ENCODE assay signal across 20 cellular contexts in genomic region chr2:200104015-200104414, GRCh38.
A peak's percentile ranks its signal among the peaks of the same experiment; 100 is the strongest.
DNase-seq lines count a peak whose midpoint lies in the region; ATAC-seq and TF ChIP-seq lines count a peak whose summit lies in the region.
"Had no signal": no experiment of that assay in that cellular context is flagged by ENCODE, and none has a peak within 500 bp of the region (broad histone marks: within the 10 kb centered on the region; RNA-seq: fewer than 3 reads in every experiment).

No MANE protein-coding gene starts in this region.

- BruUV-seq in A673 (replicated peaks; lab: Mats Ljungman, UMichigan): no TSS peak

- H3K27me3 ChIP-seq in A673 (replicated peaks; ENCODE audit: insufficient read depth, low read depth, low read length, poor library complexity): no peaks in the 10 kb centered on the region
- H3K27me3 ChIP-seq: Peyer's patch had no signal

- no peaks in the 10 kb centered on the region for H3K9me3 Mint-ChIP-seq in HFFc6
- H3K9me3 Mint-ChIP-seq: activated naive CD8-positive, alpha-beta T cell treated with anti-CD3 and anti-CD28 coated beads, Interleukin-2, amount 50 U/mL, for 24 hours; activated T-helper 1 cell treated with anti-CD3 and anti-CD28 coated beads, Interleukin-12 subunit alpha, Interleukin-12 subunit beta, Interleukin-2, Interleukin-4 antibody, amounts not matched to agents 30 ng/mL and 10 ng/mL and 1 ng/mL, durations not matched to agents 14 hours and 24 hours and 36 hours had no signal

- TF ChIP-seq CTCF in HFFc6 (IDR thresholded peaks at IDR 0.05) (no peak), A673 (conservative IDR thresholded peaks at IDR 0.05; ENCODE audit: low read depth, low read length) (no peak)

- H3K36me3 Mint-ChIP-seq in HFFc6 (ENCODE audit: low read depth): no peaks in the 10 kb centered on the region

- DNase-seq in A172 (ENCODE audit: low spot score) (peak; percentile 79), HFFc6 (peak; percentile 17), SW480 (ENCODE audit: low spot score) (peak; percentile 7), fibroblast of peridontal ligament (ENCODE audit: extremely low read depth) (peak; percentile 47), NCI-H1105 (lab: John Stamatoyannopoulos, UW) (no peak), A673 (ENCODE audit: low spot score) (no peak)
- no peak for DNase-seq in stimulated activated CD4-positive, alpha-beta T cell treated with anti-CD3 and anti-CD28 coated beads, Interleukin-2, amount 100 ng/mL, for 48 hours
- DNase-seq: activated CD8-positive, alpha-beta memory T cell treated with anti-CD3 and anti-CD28 coated beads for 24 hours; activated naive CD8-positive, alpha-beta T cell treated with anti-CD3 and anti-CD28 coated beads, Interleukin-2, amount 50 U/mL, for 24 hours; head of caudate nucleus; midbrain; NCI-H1092; NCI-H2107; NCI-H69; Peyer's patch; SW 1271 had no signal

- H3K4me3 ChIP-seq in A673 (ENCODE audit: low read depth, low read length, poor library complexity, severe bottlenecking): no peak overlapping the region
- H3K4me3 ChIP-seq: Peyer's patch had no signal

- no peaks in the 10 kb centered on the region for H3K4me1 ChIP-seq in A673 (ENCODE audit: insufficient read depth, low read length, poor library complexity, severe bottlenecking)
- H3K4me1 ChIP-seq: Peyer's patch had no signal

- CTCF ChIA-PET in A673 (lab: Charles Lee): no interaction called here

- no peak for ATAC-seq in HG03039 (IDR thresholded peaks at IDR 0.05; ENCODE audit: unreplicated experiment)
- ATAC-seq: activated naive CD8-positive, alpha-beta T cell treated with anti-CD3 and anti-CD28 coated beads, Interleukin-2, amount 50 U/mL, for 24 hours; HepG2 had no signal

- H3K27me3 Mint-ChIP-seq in HFFc6 (ENCODE audit: insufficient read depth): peaks cover 7% of the 10 kb centered on the region; the same call in 1 of the 2 replicates

- no peak overlapping the region for H3K4me3 Mint-ChIP-seq in HFFc6
- H3K4me3 Mint-ChIP-seq: activated naive CD8-positive, alpha-beta T cell treated with anti-CD3 and anti-CD28 coated beads, Interleukin-2, amount 50 U/mL, for 24 hours; activated T-helper 1 cell treated with anti-CD3 and anti-CD28 coated beads, Interleukin-12 subunit alpha, Interleukin-12 subunit beta, Interleukin-2, Interleukin-4 antibody, amounts not matched to agents 30 ng/mL and 10 ng/mL and 1 ng/mL, durations not matched to agents 14 hours and 24 hours and 36 hours had no signal

- H3K4me1 Mint-ChIP-seq in HFFc6 (ENCODE audit: low read depth): peaks cover 4% of the 10 kb centered on the region; the same call in 1 of the 2 replicates
- H3K4me1 Mint-ChIP-seq: activated naive CD8-positive, alpha-beta T cell treated with anti-CD3 and anti-CD28 coated beads, Interleukin-2, amount 50 U/mL, for 24 hours had no signal

- POLR2A ChIA-PET in A673 (lab: Charles Lee; ENCODE audit: low non-redundant PET): no interaction called here

- H3K27ac ChIP-seq in A673 (ENCODE audit: low read depth, low read length, poor library complexity, severe bottlenecking): no peak overlapping the region
- H3K27ac ChIP-seq: Peyer's patch, VCaP had no signal

- intact Hi-C loops in A673 (cut with micrococcal nuclease; ENCODE audit: unreplicated experiment): no loop called here

- no peak overlapping the region for H3K27ac Mint-ChIP-seq in HFFc6
- H3K27ac Mint-ChIP-seq: activated naive CD8-positive, alpha-beta T cell treated with anti-CD3 and anti-CD28 coated beads, Interleukin-2, amount 50 U/mL, for 24 hours; activated T-helper 1 cell treated with anti-CD3 and anti-CD28 coated beads, Interleukin-12 subunit alpha, Interleukin-12 subunit beta, Interleukin-2, Interleukin-4 antibody, amounts not matched to agents 30 ng/mL and 10 ng/mL and 1 ng/mL, durations not matched to agents 14 hours and 24 hours and 36 hours had no signal

- no peaks in the 10 kb centered on the region for H3K36me3 ChIP-seq in A673 (ENCODE audit: insufficient read depth, low read length, poor library complexity, severe bottlenecking)
- H3K36me3 ChIP-seq: Peyer's patch had no signal

- H3K9me3 ChIP-seq in A673 (ENCODE audit: low read depth, low read length, poor library complexity, severe bottlenecking): no peaks in the 10 kb centered on the region
- H3K9me3 ChIP-seq: Peyer's patch had no signal

Comparison
In these comparisons a context has a peak if more than half of its experiments do, and no peak if none do; other contexts are left out.
1. DNase-seq: peak in A172 (single experiment), HFFc6 (single experiment), SW480 (single experiment) and fibroblast of peridontal ligament (single experiment); none in NCI-H1105 (single experiment), A673 (single experiment) and stimulated activated CD4-positive, alpha-beta T cell treated with anti-CD3 and anti-CD28 coated beads, Interleukin-2, amount 100 ng/mL, for 48 hours (0 of 2).